18 cellular contexts compared by ENCODE assay signal in the genomic region with DNA sequence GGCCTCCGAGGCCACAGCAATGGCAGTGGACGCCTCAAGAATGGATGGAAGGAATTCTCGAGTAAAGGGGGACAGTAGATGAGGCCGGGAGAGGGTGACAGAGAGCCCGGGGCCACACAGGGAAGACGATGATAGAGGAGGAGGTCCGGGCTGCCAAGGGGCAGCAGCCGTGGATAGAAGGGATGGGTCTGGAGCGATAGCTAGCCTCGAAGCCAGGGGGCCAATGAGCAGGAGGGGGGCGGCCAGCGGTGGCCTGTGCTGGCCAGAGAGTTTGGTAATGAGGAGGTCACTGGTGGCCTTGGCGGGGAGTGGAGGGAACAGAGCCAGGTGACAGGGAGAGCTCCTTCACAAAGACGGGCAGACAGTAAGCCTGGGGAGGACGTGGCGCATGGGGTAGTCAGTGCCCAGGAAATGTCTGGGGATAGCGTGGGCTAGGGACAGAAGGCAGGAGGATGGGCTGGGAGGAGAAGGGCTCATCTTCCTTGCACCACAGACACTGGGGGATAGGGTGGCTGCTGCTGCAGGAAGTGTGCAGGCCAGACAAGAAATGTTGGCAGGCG.
DNase-seq lines count a peak whose midpoint lies in the region; ATAC-seq, FAIRE-seq and TF ChIP-seq lines count a peak whose summit lies in the region.
"Had no signal": no experiment of that assay in that cellular context is flagged by ENCODE, and none has a peak within 500 bp of the region (broad histone marks: within the 10 kb centered on the region; RNA-seq: fewer than 3 reads in every experiment).

No MANE protein-coding gene starts in this region.

- TF ChIP-seq EP300 in HepG2 (IDR thresholded peaks at IDR 0.05; ENCODE audit: low read depth in 2 of 2, low read length in 2 of 2) (no peak), HepG2 (CRISPR knock-in tag; IDR thresholded peaks at IDR 0.05; ENCODE audit: borderline replicate concordance) (no peak)

- H3K27me3 ChIP-seq in IMR-90 (ENCODE audit: control insufficient read depth, insufficient read depth, low read length) (peaks cover 7% of the 10 kb centered on the region; the same call in 1 of the 2 replicates), neuronal stem cell (ENCODE audit: control insufficient read depth in 3 of 3, insufficient read depth in 3 of 3, low read depth in 1 of 3, low read length in 3 of 3) (peaks cover 0 to 2% (median 0%) of the 10 kb centered on the region in 3 experiments), HepG2 (ENCODE audit: control insufficient read depth in 1 of 2, insufficient read depth in 2 of 2, low read length in 2 of 2) (peaks cover 0 to 47% of the 10 kb centered on the region in 2 experiments; a peak in 4 of 5 replicates)

- H3K36me3 ChIP-seq in IMR-90 (ENCODE audit: control insufficient read depth, insufficient read depth, low read length): no peaks in the 10 kb centered on the region
- no peaks in the 10 kb centered on the region for H3K36me3 ChIP-seq in neuronal stem cell (replicated peaks in 1 of 2; ENCODE audit: control insufficient read depth in 2 of 2, insufficient read depth in 2 of 2, low read length in 2 of 2)
- H3K36me3 ChIP-seq in HepG2 (replicated peaks in 1 of 2; ENCODE audit: control insufficient read depth in 1 of 2, insufficient read depth in 2 of 2, low read length in 2 of 2): no peaks in the 10 kb centered on the region

- in situ Hi-C loops in IMR-90 (cut with MboI; ENCODE audit: low sequenced_read_pairs) (no loop called here), HepG2 (cut with HindIII; ENCODE audit: extremely low pct_ligation_motif_present, low pct_unique_long_range_greater_than_20kb) (loop anchor here (5.0 kb wide), 1 partner anchor 720 kb away; no protein-coding TSS in a partner anchor)

- H2AK5ac ChIP-seq in IMR-90 (ENCODE audit: low read depth, low read length) (no peak overlapping the region), neuronal stem cell (ENCODE audit: low read depth, low read length) (peak overlapping the region; percentile 54)

- no peaks in the 10 kb centered on the region for H3K9me3 ChIP-seq in IMR-90 (ENCODE audit: control insufficient read depth, insufficient read depth, low read length)
- peaks cover 0 to 2% of the 10 kb centered on the region in 2 donors for H3K9me3 ChIP-seq in neuronal stem cell (replicated peaks in 1 of 2; ENCODE audit: control insufficient read depth in 2 of 2, insufficient read depth in 1 of 2, low read depth in 1 of 2, low read length in 2 of 2)
- no peaks in the 10 kb centered on the region for H3K9me3 ChIP-seq in HepG2 (ENCODE audit: low read length)
- H3K9me3 ChIP-seq: Caco-2 had no signal

- no peak overlapping the region for H2BK20ac ChIP-seq in IMR-90 (ENCODE audit: low read depth, low read length)

- no peak overlapping the region for H2BK12ac ChIP-seq in neuronal stem cell (ENCODE audit: low read length)

- H2BK5ac ChIP-seq in IMR-90 (ENCODE audit: low read depth, low read length, poor library complexity, severe bottlenecking): no peak overlapping the region
- H2BK5ac ChIP-seq in neuronal stem cell (ENCODE audit: low read length): no peak overlapping the region

- H3K9me1 ChIP-seq in IMR-90 (ENCODE audit: insufficient read depth, low read length): no peaks in the 10 kb centered on the region

- FAIRE-seq in HepG2 (lab: Jason Lieb, UNC): no peak
- FAIRE-seq: A204.1, D721Med, GM12892, GM18507, K562 had no signal

- dilution Hi-C loops in IMR-90 (cut with HindIII; ENCODE audit: low sequenced_read_pairs, unreplicated experiment): no loop called here

- H3K23ac ChIP-seq in IMR-90 (ENCODE audit: low read depth, low read length): no peak overlapping the region
- no peak overlapping the region for H3K23ac ChIP-seq in neuronal stem cell (ENCODE audit: low read depth, low read length, poor library complexity)

- intact Hi-C loops in IMR-90 (cut with micrococcal nuclease): no loop called here
- intact Hi-C loops in HepG2 (cut with micrococcal nuclease; ENCODE audit: unreplicated experiment): no loop called here

- H3K9ac ChIP-seq in IMR-90 (ENCODE audit: low read depth, low read length) (no peak overlapping the region), neuronal stem cell (ENCODE audit: low read depth, low read length, poor library complexity) (peak overlapping the region; percentile 78), HepG2 (ENCODE audit: insufficient read depth, low read depth, low read length) (no peak overlapping the region)

- POLR2A ChIA-PET in IMR-90 (lab: Charles Lee; ENCODE audit: unreplicated experiment) (no interaction called here), HepG2 (lab: Yijun Ruan, JAX) (no interaction called here)

- H3K4me3 ChIP-seq in IMR-90 (ENCODE audit: insufficient read depth, low read depth, low read length) (no peak overlapping the region), neuronal stem cell (ENCODE audit: low read length in 2 of 2) (no peak overlapping the region), HepG2 (replicated peaks in 1 of 3; ENCODE audit: insufficient read depth in 1 of 3, low read depth in 2 of 3, low read length in 3 of 3) (no peak overlapping the region)
- H3K4me3 ChIP-seq: GM23338, K562 had no signal

- DNase-seq in IMR-90 (no peak), ecto neural progenitor cell (ENCODE audit: low spot score) (peak; percentile 36), neuronal stem cell (ENCODE audit: low spot score) (no peak), HuH-7.5 (ENCODE audit: low spot score) (no peak), DMS53 (lab: John Stamatoyannopoulos, UW) (no peak), HepG2 (ENCODE audit: low spot score) (no peak)
- DNase-seq: AML-193; Caco-2; CD4-positive, alpha-beta T cell; GDM1; H7 had no signal

- H2BK15ac ChIP-seq in IMR-90 (ENCODE audit: low read depth, low read length) (no peak overlapping the region), neuronal stem cell (ENCODE audit: low read length) (peak overlapping the region; percentile 70)

- H3K27ac ChIP-seq in IMR-90 (ENCODE audit: insufficient read depth, low read length) (no peak overlapping the region), neuronal stem cell (replicated peaks; ENCODE audit: low read length) (no peak overlapping the region), HepG2 (ENCODE audit: extremely low read length, insufficient read depth, low read length) (no peak overlapping the region)
- H3K27ac ChIP-seq: C4-2B had no signal

- H3K79me1 ChIP-seq in IMR-90 (ENCODE audit: low read depth in 1 of 2, low read length in 2 of 2) (no peaks in the 10 kb centered on the region), neuronal stem cell (ENCODE audit: low read depth, low read length) (no peaks in the 10 kb centered on the region)

- H2AK9ac ChIP-seq in IMR-90 (replicated peaks; ENCODE audit: low read depth, low read length, poor library complexity): no peak overlapping the region

- H4K20me1 ChIP-seq in IMR-90 (ENCODE audit: insufficient read depth, low read length) (no peaks in the 10 kb centered on the region), HepG2 (ENCODE audit: insufficient read depth, low read length) (no peaks in the 10 kb centered on the region)

- no peak overlapping the region for H3K56ac ChIP-seq in IMR-90 (ENCODE audit: extremely low read depth, insufficient read depth, low read length)

- H3K4ac ChIP-seq in IMR-90 (ENCODE audit: low read depth, low read length) (no peak overlapping the region), neuronal stem cell (ENCODE audit: low read length) (peak overlapping the region; percentile 59)

- H3K4me2 ChIP-seq in IMR-90 (ENCODE audit: low read depth, low read length) (no peak overlapping the region), neuronal stem cell (ENCODE audit: insufficient read depth, low read length, poor library complexity, severe bottlenecking) (no peak overlapping the region), HepG2 (ENCODE audit: low read depth, low read length) (no peak overlapping the region)
- H3K4me2 ChIP-seq: GM23338 had no signal

- no peaks in the 10 kb centered on the region for H3K79me2 ChIP-seq in HepG2 (ENCODE audit: insufficient read depth, low read length)

- ATAC-seq in IMR-90 (ENCODE audit: low read depth): no peak
- ATAC-seq in HepG2: no peak
- ATAC-seq: K562 had no signal

- TF ChIP-seq RAD21 in IMR-90 (IDR thresholded peaks at IDR 0.05; ENCODE audit: low read length) (no peak), HepG2 (CRISPR knock-in tag; IDR thresholded peaks at IDR 0.05) (no peak)

- CTCF ChIA-PET in IMR-90 (lab: Yijun Ruan, JAX) (no interaction called here), HepG2 (lab: Yijun Ruan, JAX; ENCODE audit: low intra/inter-chr PET ratio, low total read pairs) (interaction anchor here (1.0 to 2.1 kb wide), 3 partner anchors 675 to 720 kb away, joined by 7 to 19 read pairs (median 13); no protein-coding TSS in a partner anchor)

- no TSS peak for BruUV-seq in IMR-90 (replicated peaks; lab: Mats Ljungman, UMichigan)
- BruUV-seq in HepG2 (replicated peaks; lab: Mats Ljungman, UMichigan): no TSS peak

- WGBS in IMR-90 (ENCODE audit: extremely low coverage in 2 of 2, insufficient read length in 1 of 2), 2 experiments: 73% methylated on average over 3 of the region's 18 CpGs; no CpG with 5 or more reads in 1 of the 2 experiments
- WGBS in neuronal stem cell (ENCODE audit: extremely low coverage in 2 of 2, insufficient read length in 2 of 2, insufficient replicate concordance in 1 of 2), 2 donors: no CpG with 5 or more reads among the region's 18 CpGs
- 12% methylated on average over 18 of the region's 18 CpGs for WGBS in HepG2 (ENCODE audit: low lambda C conversion rate)

- no peaks in the 10 kb centered on the region for H3K4me1 ChIP-seq in IMR-90 (ENCODE audit: control insufficient read depth, insufficient read depth, low read length)
- H3K4me1 ChIP-seq in neuronal stem cell (ENCODE audit: control insufficient read depth in 2 of 2, insufficient read depth in 1 of 2, low read depth in 1 of 2, low read length in 2 of 2): peaks cover 3% of the 10 kb centered on the region in 2 donors
- H3K4me1 ChIP-seq in HepG2 (ENCODE audit: insufficient read depth, low read length): no peaks in the 10 kb centered on the region
- H3K4me1 ChIP-seq: Caco-2 had no signal

- H2AFZ ChIP-seq in IMR-90 (replicated peaks; ENCODE audit: low read length, poor library complexity) (peak overlapping the region; percentile 39), neuronal stem cell (ENCODE audit: low read length) (no peak overlapping the region), HepG2 (ENCODE audit: low read length) (no peak overlapping the region)
- H2AFZ ChIP-seq: GM23338 had no signal

- H3K18ac ChIP-seq in IMR-90 (ENCODE audit: low read depth, low read length) (no peak overlapping the region), neuronal stem cell (ENCODE audit: low read length) (no peak overlapping the region)

- H2BK120ac ChIP-seq in IMR-90 (ENCODE audit: low read depth, low read length) (no peak overlapping the region), neuronal stem cell (ENCODE audit: low read depth, low read length) (no peak overlapping the region)

- no peak overlapping the region for H4K5ac ChIP-seq in IMR-90 (ENCODE audit: low read depth, low read length)

- TF ChIP-seq POLR2A in IMR-90 (IDR thresholded peaks at IDR 0.05; ENCODE audit: low read depth, low read length) (no peak), HepG2 (IDR thresholded peaks at IDR 0.05; ENCODE audit: insufficient read depth in 1 of 2, low read depth in 2 of 2, low read length in 2 of 2) (no peak)

- no peak for TF ChIP-seq CTCF in IMR-90 (conservative IDR thresholded peaks at IDR 0.05; ENCODE audit: low read depth, low read length)
- no peak for TF ChIP-seq CTCF in HepG2 (CRISPR knock-in tag; IDR thresholded peaks at IDR 0.05)

- no peak overlapping the region for H4K91ac ChIP-seq in IMR-90 (ENCODE audit: insufficient read depth, low read depth, low read length)
- H4K91ac ChIP-seq in neuronal stem cell (ENCODE audit: low read depth, low read length, poor library complexity): no peak overlapping the region

- H4K8ac ChIP-seq in IMR-90 (ENCODE audit: low read depth in 2 of 2, low read length in 2 of 2) (no peak overlapping the region), neuronal stem cell (ENCODE audit: low read depth, low read length) (no peak overlapping the region)

- H3K14ac ChIP-seq in IMR-90 (replicated peaks; ENCODE audit: low read depth, low read length) (no peak overlapping the region), neuronal stem cell (ENCODE audit: low read length) (no peak overlapping the region)
